1 cellular context compared by ENCODE assay signal in the genomic region with DNA sequence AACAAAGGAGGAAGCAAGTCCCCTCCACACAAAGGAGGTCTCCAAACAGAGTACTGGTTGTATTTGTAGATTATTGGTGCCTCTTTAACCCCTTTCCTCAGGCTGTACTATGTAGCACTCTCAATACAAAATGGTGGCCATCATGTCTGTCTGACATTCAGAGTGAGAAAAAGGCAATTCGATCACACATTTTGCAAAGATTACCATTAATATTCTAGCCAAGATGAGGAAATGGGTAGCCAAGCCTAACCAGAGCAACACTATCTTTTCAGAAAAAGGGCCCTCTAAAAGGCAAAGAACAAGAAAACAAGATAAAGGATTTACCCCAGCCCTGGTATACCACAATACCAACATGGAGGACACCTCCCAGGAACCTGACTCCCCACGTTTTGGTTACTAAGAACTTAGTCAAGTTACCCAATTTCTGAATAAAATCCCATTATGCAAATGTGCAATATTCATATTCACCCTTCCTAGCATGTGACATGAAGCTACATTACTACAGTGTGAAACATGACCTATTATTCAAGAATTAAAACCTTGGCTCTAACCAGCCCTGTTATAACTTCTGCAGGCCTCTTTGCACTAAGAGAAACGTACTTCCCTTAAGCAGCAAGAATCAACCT.
TF ChIP-seq lines count a peak whose summit lies in the region.

No MANE protein-coding gene starts in this region.

TF ChIP-seq in GM23338, 12 proteins besides CTCF, POLR2A, EP300 and RAD21 (continued from another document):
- TF ChIP-seq, protein P1, sequence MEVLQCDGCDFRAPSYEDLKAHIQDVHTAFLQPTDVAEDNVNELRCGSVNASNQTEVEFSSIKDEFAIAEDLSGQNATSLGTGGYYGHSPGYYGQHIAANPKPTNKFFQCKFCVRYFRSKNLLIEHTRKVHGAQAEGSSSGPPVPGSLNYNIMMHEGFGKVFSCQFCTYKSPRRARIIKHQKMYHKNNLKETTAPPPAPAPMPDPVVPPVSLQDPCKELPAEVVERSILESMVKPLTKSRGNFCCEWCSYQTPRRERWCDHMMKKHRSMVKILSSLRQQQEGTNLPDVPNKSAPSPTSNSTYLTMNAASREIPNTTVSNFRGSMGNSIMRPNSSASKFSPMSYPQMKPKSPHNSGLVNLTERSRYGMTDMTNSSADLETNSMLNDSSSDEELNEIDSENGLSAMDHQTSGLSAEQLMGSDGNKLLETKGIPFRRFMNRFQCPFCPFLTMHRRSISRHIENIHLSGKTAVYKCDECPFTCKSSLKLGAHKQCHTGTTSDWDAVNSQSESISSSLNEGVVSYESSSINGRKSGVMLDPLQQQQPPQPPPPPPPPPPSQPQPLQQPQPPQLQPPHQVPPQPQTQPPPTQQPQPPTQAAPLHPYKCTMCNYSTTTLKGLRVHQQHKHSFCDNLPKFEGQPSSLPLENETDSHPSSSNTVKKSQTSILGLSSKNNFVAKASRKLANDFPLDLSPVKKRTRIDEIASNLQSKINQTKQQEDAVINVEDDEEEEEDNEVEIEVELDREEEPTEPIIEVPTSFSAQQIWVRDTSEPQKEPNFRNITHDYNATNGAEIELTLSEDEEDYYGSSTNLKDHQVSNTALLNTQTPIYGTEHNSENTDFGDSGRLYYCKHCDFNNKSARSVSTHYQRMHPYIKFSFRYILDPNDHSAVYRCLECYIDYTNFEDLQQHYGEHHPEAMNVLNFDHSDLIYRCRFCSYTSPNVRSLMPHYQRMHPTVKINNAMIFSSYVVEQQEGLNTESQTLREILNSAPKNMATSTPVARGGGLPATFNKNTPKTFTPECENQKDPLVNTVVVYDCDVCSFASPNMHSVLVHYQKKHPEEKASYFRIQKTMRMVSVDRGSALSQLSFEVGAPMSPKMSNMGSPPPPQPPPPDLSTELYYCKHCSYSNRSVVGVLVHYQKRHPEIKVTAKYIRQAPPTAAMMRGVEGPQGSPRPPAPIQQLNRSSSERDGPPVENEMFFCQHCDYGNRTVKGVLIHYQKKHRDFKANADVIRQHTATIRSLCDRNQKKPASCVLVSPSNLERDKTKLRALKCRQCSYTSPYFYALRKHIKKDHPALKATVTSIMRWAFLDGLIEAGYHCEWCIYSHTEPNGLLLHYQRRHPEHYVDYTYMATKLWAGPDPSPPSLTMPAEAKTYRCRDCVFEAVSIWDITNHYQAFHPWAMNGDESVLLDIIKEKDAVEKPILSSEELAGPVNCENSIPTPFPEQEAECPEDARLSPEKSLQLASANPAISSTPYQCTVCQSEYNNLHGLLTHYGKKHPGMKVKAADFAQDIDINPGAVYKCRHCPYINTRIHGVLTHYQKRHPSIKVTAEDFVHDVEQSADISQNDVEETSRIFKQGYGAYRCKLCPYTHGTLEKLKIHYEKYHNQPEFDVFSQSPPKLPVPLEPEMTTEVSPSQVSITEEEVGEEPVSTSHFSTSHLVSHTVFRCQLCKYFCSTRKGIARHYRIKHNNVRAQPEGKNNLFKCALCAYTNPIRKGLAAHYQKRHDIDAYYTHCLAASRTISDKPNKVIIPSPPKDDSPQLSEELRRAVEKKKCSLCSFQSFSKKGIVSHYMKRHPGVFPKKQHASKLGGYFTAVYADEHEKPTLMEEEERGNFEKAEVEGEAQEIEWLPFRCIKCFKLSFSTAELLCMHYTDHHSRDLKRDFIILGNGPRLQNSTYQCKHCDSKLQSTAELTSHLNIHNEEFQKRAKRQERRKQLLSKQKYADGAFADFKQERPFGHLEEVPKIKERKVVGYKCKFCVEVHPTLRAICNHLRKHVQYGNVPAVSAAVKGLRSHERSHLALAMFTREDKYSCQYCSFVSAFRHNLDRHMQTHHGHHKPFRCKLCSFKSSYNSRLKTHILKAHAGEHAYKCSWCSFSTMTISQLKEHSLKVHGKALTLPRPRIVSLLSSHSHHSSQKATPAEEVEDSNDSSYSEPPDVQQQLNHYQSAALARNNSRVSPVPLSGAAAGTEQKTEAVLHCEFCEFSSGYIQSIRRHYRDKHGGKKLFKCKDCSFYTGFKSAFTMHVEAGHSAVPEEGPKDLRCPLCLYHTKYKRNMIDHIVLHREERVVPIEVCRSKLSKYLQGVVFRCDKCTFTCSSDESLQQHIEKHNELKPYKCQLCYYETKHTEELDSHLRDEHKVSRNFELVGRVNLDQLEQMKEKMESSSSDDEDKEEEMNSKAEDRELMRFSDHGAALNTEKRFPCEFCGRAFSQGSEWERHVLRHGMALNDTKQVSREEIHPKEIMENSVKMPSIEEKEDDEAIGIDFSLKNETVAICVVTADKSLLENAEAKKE (CRISPR knock-in tag; IDR thresholded peaks at IDR 0.05) = no peak
- TF ChIP-seq ZNF331 (CRISPR knock-in tag; IDR thresholded peaks at IDR 0.05; ENCODE audit: low read depth) = no peak
- no peak for TF ChIP-seq NANOG (IDR thresholded peaks at IDR 0.05; ENCODE audit: borderline replicate concordance)
- TF ChIP-seq CREB1 (CRISPR knock-in tag; IDR thresholded peaks at IDR 0.05; ENCODE audit: low read depth) = no peak
